ENCODE assay signal across 8 cellular contexts in the genomic region with DNA sequence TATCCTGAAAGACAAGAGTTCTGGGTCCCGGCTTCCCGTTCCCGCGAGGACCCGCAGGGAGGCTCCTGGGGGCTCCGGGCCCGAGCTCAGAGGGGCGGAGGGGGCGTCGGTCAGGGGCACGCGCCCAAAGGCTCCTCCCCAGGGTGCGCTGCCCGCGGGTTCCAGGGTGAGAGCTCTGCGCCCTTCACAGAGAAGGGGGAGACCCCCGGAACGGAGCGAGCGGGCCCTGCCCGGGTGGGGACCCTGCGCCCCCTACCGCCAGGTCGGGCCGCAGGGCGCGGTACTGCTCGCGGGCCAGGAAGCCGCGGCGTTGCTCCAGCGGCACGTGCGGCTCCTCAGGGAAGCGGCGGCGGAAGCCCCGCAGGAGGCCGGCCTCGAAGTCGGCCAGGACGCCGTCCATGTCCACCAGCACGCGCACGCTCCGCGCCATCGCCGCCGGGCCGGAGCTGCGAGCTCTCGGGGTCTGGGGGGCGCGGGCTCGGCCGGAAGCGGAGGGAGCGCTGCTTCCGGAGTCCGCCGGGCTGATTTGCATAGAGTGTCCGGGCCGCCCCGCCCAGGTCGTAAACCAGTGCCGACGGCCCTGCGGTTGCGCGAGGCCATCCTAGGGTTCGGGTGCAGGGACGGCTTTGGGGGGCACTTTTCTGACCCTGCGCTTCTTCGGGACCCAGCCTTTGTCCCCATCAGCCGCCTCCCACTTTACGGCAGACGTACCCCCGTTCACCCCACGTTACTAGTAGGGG. TPM values are rescaled to one million over a fixed set of nuclear protein-coding genes. Genes with fewer than 3 reads are reported as not detected.
A peak's percentile ranks its signal among the peaks of the same experiment; 100 is the strongest.
DNase-seq lines count a peak whose midpoint lies in the region; ATAC-seq and TF ChIP-seq lines count a peak whose summit lies in the region.

Gene NT5C, minus strand, starts transcription at position 465 of the 740 bp plus-strand sequence. Its CDS starts 35 bp downstream, at position 430.

- peak within 1 kb of the TSS; percentile 91 for H3K4me3 Mint-ChIP-seq in GM23338
- H3K4me3 Mint-ChIP-seq in glutamatergic neuron (ENCODE audit: unreplicated experiment) = peak within 1 kb of the TSS; percentile 93

- intact Hi-C loops in upper lobe of right lung (cut with DNase I) = no loop called here

- ATAC-seq in GM23338 (peak; percentile 84), upper lobe of right lung (peak; percentile 95)
- peak; percentile 88 to 93 for ATAC-seq in activated naive CD4-positive, alpha-beta T cell treated with anti-CD3 and anti-CD28 coated beads, Interleukin-2, amount 50 U/mL, for 72 hours

- no peaks in the 10 kb centered on the region for H3K27me3 ChIP-seq in GM23338 (ENCODE audit: insufficient read depth)
- H3K27me3 ChIP-seq in osteoblast (ENCODE audit: insufficient read depth, low read length) = no peaks in the 10 kb centered on the region
- no peaks in the 10 kb centered on the region for H3K27me3 ChIP-seq in upper lobe of right lung

- H3K27me3 Mint-ChIP-seq in GM23338 (ENCODE audit: insufficient read depth, low read depth, poor library complexity) = peaks cover 30% of the 10 kb centered on the region
- peaks cover 14% of the 10 kb centered on the region for H3K27me3 Mint-ChIP-seq in glutamatergic neuron (ENCODE audit: unreplicated experiment)

- H3K4me1 ChIP-seq in GM23338 (ENCODE audit: insufficient read depth) (peaks cover 14% of the 10 kb centered on the region), osteoblast (ENCODE audit: insufficient read depth, low read length) (peaks cover 7% of the 10 kb centered on the region), upper lobe of right lung (peaks cover 11% of the 10 kb centered on the region)

- peaks cover 37% of the 10 kb centered on the region for H3K36me3 Mint-ChIP-seq in GM23338 (ENCODE audit: low read depth)
- peaks cover 8% of the 10 kb centered on the region in 2 donors for H3K36me3 Mint-ChIP-seq in activated naive CD4-positive, alpha-beta T cell treated with anti-CD3 and anti-CD28 coated beads, Interleukin-2, amount 50 U/mL, for 72 hours
- no peaks in the 10 kb centered on the region for H3K36me3 Mint-ChIP-seq in glutamatergic neuron (ENCODE audit: unreplicated experiment)

- no peaks in the 10 kb centered on the region for H3K9me3 ChIP-seq in SK-N-MC (ENCODE audit: low read depth, low read length)
- H3K9me3 ChIP-seq in osteoblast (ENCODE audit: low read depth, low read length) = no peaks in the 10 kb centered on the region
- no peaks in the 10 kb centered on the region for H3K9me3 ChIP-seq in upper lobe of right lung

- H3K4me3 ChIP-seq in GM23338 (peak within 1 kb of the TSS; percentile 95), SK-N-MC (peak within 1 kb of the TSS; percentile 97), osteoblast (ENCODE audit: insufficient read depth, low read length) (peak within 1 kb of the TSS; percentile 88), upper lobe of right lung (peak within 1 kb of the TSS; percentile 90)

- H3K9me2 ChIP-seq in GM23338 (ENCODE audit: insufficient read depth) = no peaks in the 10 kb centered on the region

- H3K4me1 Mint-ChIP-seq in GM23338 = peaks cover 10% of the 10 kb centered on the region
- H3K4me1 Mint-ChIP-seq in glutamatergic neuron (ENCODE audit: low read depth, unreplicated experiment) = peaks cover 11% of the 10 kb centered on the region

- H3K9me3 Mint-ChIP-seq in GM23338 (no peaks in the 10 kb centered on the region), glutamatergic neuron (ENCODE audit: unreplicated experiment) (peaks cover 16% of the 10 kb centered on the region)
- no peaks in the 10 kb centered on the region for H3K9me3 Mint-ChIP-seq in activated naive CD4-positive, alpha-beta T cell treated with anti-CD3 and anti-CD28 coated beads, Interleukin-2, amount 50 U/mL, for 72 hours

- H3K27ac Mint-ChIP-seq in GM23338 (peak within 1 kb of the TSS; percentile 94), glutamatergic neuron (ENCODE audit: unreplicated experiment) (peak within 1 kb of the TSS; percentile 96)
- peak within 1 kb of the TSS; percentile 80 to 94 for H3K27ac Mint-ChIP-seq in activated naive CD4-positive, alpha-beta T cell treated with anti-CD3 and anti-CD28 coated beads, Interleukin-2, amount 50 U/mL, for 72 hours

- H3K9ac ChIP-seq in SK-N-MC (ENCODE audit: insufficient read length) = peak within 1 kb of the TSS; percentile 90

- peak; percentile 94 for DNase-seq in GM03348 (ENCODE audit: low spot score)
- DNase-seq in GM23338 (ENCODE audit: low spot score) = peak; percentile 96
- no peak for DNase-seq in SK-N-MC (ENCODE audit: low read depth, low spot score)
- peak; percentile 74 to 85 for DNase-seq in activated naive CD4-positive, alpha-beta T cell treated with anti-CD3 and anti-CD28 coated beads, Interleukin-2, amount 50 U/mL, for 72 hours (ENCODE audit: low spot score in 2 of 2)
- peak; percentile 90 for DNase-seq in glutamatergic neuron
- peak; percentile 98 for DNase-seq in osteoblast (ENCODE audit: insufficient read length, low spot score, missing footprints)
- DNase-seq in upper lobe of right lung = peak; percentile 93

- H3K27ac ChIP-seq in GM23338 (ENCODE audit: low read depth) = peak within 1 kb of the TSS; percentile 92
- H3K27ac ChIP-seq in SK-N-MC = peak within 1 kb of the TSS; percentile 70
- H3K27ac ChIP-seq in osteoblast (ENCODE audit: low read depth, low read length) = peak within 1 kb of the TSS; percentile 63
- H3K27ac ChIP-seq in upper lobe of right lung = peak within 1 kb of the TSS; percentile 93

- H3K4me2 ChIP-seq in GM23338 = peak within 1 kb of the TSS; percentile 96
- peak within 1 kb of the TSS; percentile 93 for H3K4me2 ChIP-seq in osteoblast (ENCODE audit: insufficient read depth, low read length)

- peaks cover 7% of the 10 kb centered on the region for H3K79me2 ChIP-seq in GM23338 (replicated peaks; ENCODE audit: insufficient read depth)
- peaks cover 4% of the 10 kb centered on the region for H3K79me2 ChIP-seq in osteoblast (ENCODE audit: insufficient read depth, low read length)

- peak; percentile 58 to 73 for TF ChIP-seq CTCF in GM23338 (conservative IDR thresholded peaks at IDR 0.05; ENCODE audit: low read depth in 2 of 2)
- peak; percentile 82 for TF ChIP-seq CTCF in LNCAP (IDR thresholded peaks at IDR 0.05)
- peak; percentile 71 for TF ChIP-seq CTCF in glutamatergic neuron (IDR thresholded peaks at IDR 0.05; ENCODE audit: partially characterized antibody, unreplicated experiment)
- peak; percentile 42 for TF ChIP-seq CTCF in osteoblast (IDR thresholded peaks at IDR 0.05; ENCODE audit: extremely low read depth, low read depth, low read length)
- TF ChIP-seq CTCF in upper lobe of right lung (IDR thresholded peaks at IDR 0.05) = peak; percentile 69

- H3K36me3 ChIP-seq in GM23338 (ENCODE audit: insufficient read depth) (peaks cover 13% of the 10 kb centered on the region; the same call in 1 of the 2 replicates), SK-N-MC (ENCODE audit: insufficient read depth, low read length) (peaks cover 21% of the 10 kb centered on the region), osteoblast (ENCODE audit: insufficient read depth, low read length) (peaks cover 28% of the 10 kb centered on the region), upper lobe of right lung (peaks cover 19% of the 10 kb centered on the region)

- H2AFZ ChIP-seq in GM23338 = peak within 1 kb of the TSS; percentile 60; the same call in 1 of the 2 replicates
- H2AFZ ChIP-seq in osteoblast (ENCODE audit: low read length) = peak within 1 kb of the TSS; percentile 90

- peaks cover 60% of the 10 kb centered on the region for H3F3A ChIP-seq in GM23338 (replicated peaks; ENCODE audit: low read depth)

- H4K20me1 ChIP-seq in GM23338 (replicated peaks; ENCODE audit: insufficient read depth) = peaks cover 9% of the 10 kb centered on the region; the same call in 1 of the 2 replicates
- peaks cover 4% of the 10 kb centered on the region for H4K20me1 ChIP-seq in osteoblast (ENCODE audit: insufficient read depth, low read length)

TF ChIP-seq in GM23338, 12 proteins besides CTCF, POLR2A, EP300 and RAD21:
- TF ChIP-seq POLR2AphosphoS5 (IDR thresholded peaks at IDR 0.05; ENCODE audit: low read depth) = peak; percentile 90
- no peak for TF ChIP-seq ZNF114 (CRISPR knock-in tag; IDR thresholded peaks at IDR 0.05)

RNA-seq across cellular contexts. Expression of gene NT5C, which starts in this region (rescaled TPM):
- 91.7 and 122 TPM in 2 replicates for total RNA-seq in GM23338 (2014; rRNA removed; shearing (Covaris generic))
- 120 and 134 TPM in 2 replicates for polyA plus RNA-seq in GM23338 (2016; fragmentation: Nextera tagmentation; extraction: Ambion mirVana)
- 10 to 100 TPM; 51.7 to 52.8 TPM for total RNA-seq in activated naive CD4-positive, alpha-beta T cell treated with anti-CD3 and anti-CD28 coated beads, Interleukin-2, amount 50 U/mL, for 72 hours
- total RNA-seq in glutamatergic neuron (ENCODE audit: unreplicated experiment) = 40.4 TPM
- 48.1 and 53.9 TPM in 2 replicates for total RNA-seq in osteoblast
- 35.8 TPM for total RNA-seq in upper lobe of right lung
